Comparison of ENCODE assay signal across 8 cellular contexts in the genomic region with DNA sequence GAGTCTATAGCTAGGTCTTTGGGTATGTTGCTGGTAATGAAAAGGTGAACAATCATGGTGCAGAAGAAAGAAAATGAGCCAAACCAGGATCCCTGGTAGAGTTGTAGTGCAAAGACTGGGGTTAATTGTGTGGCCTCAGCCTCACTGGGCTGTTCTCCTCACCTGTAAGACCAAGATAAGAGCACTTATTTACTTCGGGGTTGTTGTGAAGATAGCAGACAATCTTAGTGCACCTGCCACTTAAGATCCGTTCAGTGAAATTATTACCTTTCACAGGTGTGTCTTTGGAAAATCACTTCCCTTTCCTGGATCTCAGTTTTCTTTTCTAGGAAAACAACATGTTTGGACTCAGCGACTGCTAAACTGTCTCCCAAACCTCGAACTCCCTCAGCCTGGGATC. TPM values are rescaled to one million over a fixed set of nuclear protein-coding genes. Genes with fewer than 3 reads are reported as not detected.
DNase-seq lines count a peak whose midpoint lies in the region; ATAC-seq and TF ChIP-seq lines count a peak whose summit lies in the region.

No MANE protein-coding gene starts in this region.

- POLR2A ChIA-PET in Panc1 (lab: Charles Lee) = interaction anchor here (1.3 kb wide), 1 partner anchor 512 kb away, joined by 4 read pairs; a partner anchor contains a TSS

- CTCF ChIA-PET in Panc1 (lab: Charles Lee) = no interaction called here

- no peak for DNase-seq in GM12864 (ENCODE audit: low read depth)
- no peak for DNase-seq in Panc1 (ENCODE audit: low read depth, low spot score)
- DNase-seq in esophagus squamous epithelium (lab: John Stamatoyannopoulos, UW) = no peak
- no peak for DNase-seq in NCI-H2081 (lab: John Stamatoyannopoulos, UW)
- no peak for DNase-seq in A172 (ENCODE audit: low spot score)
- no peak for DNase-seq in GM20000 (ENCODE audit: low spot score)

- no peak for ATAC-seq in Panc1
- ATAC-seq in HG02763 (IDR thresholded peaks at IDR 0.05; ENCODE audit: unreplicated experiment) = no peak

- no peaks in the 10 kb centered on the region for H3K9me3 ChIP-seq in Panc1 (ENCODE audit: control insufficient read depth, insufficient read depth, low read depth, low read length)
- H3K9me3 ChIP-seq in esophagus squamous epithelium = no peaks in the 10 kb centered on the region

- TF ChIP-seq CTCF in GM12864 (IDR thresholded peaks at IDR 0.05; ENCODE audit: low read depth, low read length, missing control alignments) (no peak), Panc1 (IDR thresholded peaks at IDR 0.05) (no peak), esophagus squamous epithelium (IDR thresholded peaks at IDR 0.05) (no peak), GM20000 (IDR thresholded peaks at IDR 0.05; ENCODE audit: extremely low read depth, missing control alignments) (no peak)

- H3K27ac ChIP-seq in Panc1 (ENCODE audit: low read length) (peak overlapping the region; percentile 92), esophagus squamous epithelium (peak overlapping the region; percentile 89 to 98 (median 91)), rectal smooth muscle tissue (ENCODE audit: low read depth, low read length) (peak overlapping the region; percentile 98)

- H3K27me3 ChIP-seq in Panc1 (ENCODE audit: control insufficient read depth, insufficient read depth, low read length) (no peaks in the 10 kb centered on the region), esophagus squamous epithelium (no peaks in the 10 kb centered on the region), rectal smooth muscle tissue (ENCODE audit: control insufficient read depth, insufficient read depth, low read length) (no peaks in the 10 kb centered on the region)

- WGBS in esophagus squamous epithelium, 2 donors = 18 to 34% methylated on average over 4 of the region's 4 CpGs

- peak overlapping the region; percentile 58 for H3K9ac ChIP-seq in rectal smooth muscle tissue (ENCODE audit: low read length)

- intact Hi-C loops in Panc1 (cut with micrococcal nuclease; ENCODE audit: unreplicated experiment) = loop anchor here (2.0 to 5.0 kb wide), 3 partner anchors 148 to 511 kb away; a partner anchor contains a TSS
- intact Hi-C loops in esophagus squamous epithelium (cut with DNase I) = loop anchor here (10.0 kb wide), 2 partner anchors 399 to 511 kb away; a partner anchor contains a TSS

- H3K36me3 ChIP-seq in Panc1 (ENCODE audit: control insufficient read depth, insufficient read depth, low read length) = no peaks in the 10 kb centered on the region; the same call in 1 of the 2 replicates
- H3K36me3 ChIP-seq in esophagus squamous epithelium = no peaks in the 10 kb centered on the region
- H3K36me3 ChIP-seq in rectal smooth muscle tissue (ENCODE audit: control insufficient read depth, insufficient read depth, low read length) = no peaks in the 10 kb centered on the region

- in situ Hi-C loops in Panc1 (cut with HindIII; ENCODE audit: low pct_unique_long_range_greater_than_20kb, low sequenced_read_pairs) = no loop called here

- TF ChIP-seq POLR2A in esophagus squamous epithelium (IDR thresholded peaks at IDR 0.05) = no peak

- H3K4me1 ChIP-seq in Panc1 (ENCODE audit: control insufficient read depth, insufficient read depth, low read length) (peaks cover 16% of the 10 kb centered on the region), esophagus squamous epithelium (peaks cover 0 to 52% (median 10%) of the 10 kb centered on the region in 3 donors), rectal smooth muscle tissue (ENCODE audit: control insufficient read depth, insufficient read depth, low read length) (no peaks in the 10 kb centered on the region)

- H3K4me3 ChIP-seq in GM12864 (ENCODE audit: low read depth, low read length) = peak overlapping the region; percentile 67; the same call in 1 of the 2 replicates
- H3K4me3 ChIP-seq in Panc1 (ENCODE audit: low read depth in 2 of 2, low read length in 2 of 2) = peak overlapping the region; percentile 79 to 85
- peak overlapping the region; percentile 40 to 74 (median 52) for H3K4me3 ChIP-seq in esophagus squamous epithelium
- peak overlapping the region; percentile 78 for H3K4me3 ChIP-seq in rectal smooth muscle tissue (ENCODE audit: low read length)

- no TSS peak for BruUV-seq in Panc1 (replicated peaks; lab: Mats Ljungman, UMichigan)

RNA-seq across cellular contexts. Expression of a gene that starts 1.3 kb away (rescaled TPM):
- total RNA-seq in Panc1 (2021; ENCODE audit: unreplicated experiment) (15.5 TPM), esophagus squamous epithelium (10 to 100 TPM in 1 of 4 donors, 1 to 10 TPM in 3; 6.0 to 18.1 (median 9.3) TPM)
- 9.0 TPM for polyA plus RNA-seq in Panc1 (2012; ENCODE audit: insufficient read length)
- total RNA-seq in A172 (2014; rRNA removed; shearing (Covaris generic)) = 5.9 and 15.3 TPM in 2 replicates
